ENCODE assay signal across 18 cellular contexts in the genomic region with DNA sequence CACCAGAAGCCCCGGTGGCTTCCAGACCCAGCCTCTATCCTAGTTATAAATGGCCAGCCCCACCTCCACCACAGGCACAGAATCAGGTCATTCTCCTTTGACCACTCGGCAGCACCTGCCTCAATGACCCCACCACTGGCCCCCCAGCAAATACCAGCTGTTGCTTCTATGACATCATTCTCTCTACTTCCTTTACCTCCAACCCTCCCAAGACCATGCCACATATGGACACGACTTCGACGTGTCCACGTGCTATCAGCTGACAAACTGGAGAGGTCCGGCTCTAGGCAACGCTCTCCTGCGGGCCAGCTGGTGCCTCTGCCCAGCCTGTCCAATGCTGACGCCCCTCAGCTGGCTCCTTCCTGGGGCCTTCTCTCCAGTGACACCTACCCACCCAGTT. TPM values are rescaled to one million over a fixed set of nuclear protein-coding genes. Genes with fewer than 3 reads are reported as not detected.
DNase-seq lines count a peak whose midpoint lies in the region; ATAC-seq and TF ChIP-seq lines count a peak whose summit lies in the region.
"Had no signal": no experiment of that assay in that cellular context is flagged by ENCODE, and none has a peak within 500 bp of the region (broad histone marks: within the 10 kb centered on the region; RNA-seq: fewer than 3 reads in every experiment).

No MANE protein-coding gene starts in this region.

- DNase-seq in MCF 10A (ENCODE audit: unreplicated experiment) (no peak), breast epithelium (ENCODE audit: low spot score in 2 of 2) (no peak), glutamatergic neuron (no peak), type B pancreatic cell (ENCODE audit: extremely low spot score, unreplicated experiment) (no peak), putamen (ENCODE audit: low spot score) (no peak)
- no peak for DNase-seq in activated CD8-positive, alpha-beta T cell treated with anti-CD3 and anti-CD28 coated beads for 36 hours
- DNase-seq: activated CD4-positive, alpha-beta T cell treated with anti-CD3 and anti-CD28 coated beads, Interleukin-2, amount 50 U/mL, for 1 hour; brain microvascular endothelial cell; Calu3; Kasumi-1; left cardiac atrium; mucosa of descending colon; NCI-H146; SHP77 treated with DMSO at 0.1 percent for 48 hours; stomach had no signal

- no peak overlapping the region for H3K4me3 Mint-ChIP-seq in MCF 10A (ENCODE audit: unreplicated experiment)
- H3K4me3 Mint-ChIP-seq in activated CD8-positive, alpha-beta T cell treated with anti-CD3 and anti-CD28 coated beads for 36 hours, result no peak overlapping the region
- no peak overlapping the region for H3K4me3 Mint-ChIP-seq in glutamatergic neuron (ENCODE audit: unreplicated experiment)
- no peak overlapping the region for H3K4me3 Mint-ChIP-seq in type B pancreatic cell

- H3K4me3 ChIP-seq in breast epithelium, result no peak overlapping the region
- H3K4me3 ChIP-seq: dorsolateral prefrontal cortex, mucosa of descending colon, stomach had no signal

- peak overlapping the region in 1 of 2 donors; percentile 11 for H3K27ac ChIP-seq in breast epithelium
- H3K27ac ChIP-seq: stomach had no signal

- H3K9me3 ChIP-seq in breast epithelium, result no peaks in the 10 kb centered on the region
- H3K9me3 ChIP-seq: mucosa of descending colon, stomach had no signal

- H3K9me3 Mint-ChIP-seq in MCF 10A (ENCODE audit: unreplicated experiment) (no peaks in the 10 kb centered on the region), glutamatergic neuron (ENCODE audit: unreplicated experiment) (peaks cover 2% of the 10 kb centered on the region), type B pancreatic cell (no peaks in the 10 kb centered on the region)
- H3K9me3 Mint-ChIP-seq in activated CD8-positive, alpha-beta T cell treated with anti-CD3 and anti-CD28 coated beads for 36 hours, result no peaks in the 10 kb centered on the region

- H3K27ac Mint-ChIP-seq in MCF 10A (ENCODE audit: low read depth, unreplicated experiment) (peak overlapping the region; percentile 67), glutamatergic neuron (ENCODE audit: unreplicated experiment) (peak overlapping the region; percentile 8), type B pancreatic cell (peak overlapping the region; percentile 54)
- H3K27ac Mint-ChIP-seq in activated CD8-positive, alpha-beta T cell treated with anti-CD3 and anti-CD28 coated beads for 36 hours, result peak overlapping the region; percentile 0

- H3K36me3 ChIP-seq in breast epithelium, result no peaks in the 10 kb centered on the region

- CTCF ChIA-PET in MCF 10A (lab: Yijun Ruan, JAX), result interaction anchor here (2.0 kb wide), 1 partner anchor 14 kb away, joined by 6 read pairs; no protein-coding TSS in a partner anchor
- CTCF ChIA-PET in activated CD8-positive, alpha-beta T cell treated with anti-CD3 and anti-CD28 coated beads for 36 hours (lab: Charles Lee), result interaction anchor here (1.3 kb wide), 1 partner anchor 68 kb away, joined by 5 read pairs; no protein-coding TSS in a partner anchor

- intact Hi-C loops in MCF 10A (cut with micrococcal nuclease) (no loop called here), breast epithelium (cut with DNase I; ENCODE audit: low total_unique reads) (no loop called here)
- intact Hi-C loops in activated CD8-positive, alpha-beta T cell treated with anti-CD3 and anti-CD28 coated beads for 36 hours (cut with micrococcal nuclease), result no loop called here

- ATAC-seq in activated CD8-positive, alpha-beta T cell treated with anti-CD3 and anti-CD28 coated beads for 36 hours, result no peak
- ATAC-seq in HG03521 (IDR thresholded peaks at IDR 0.05; ENCODE audit: unreplicated experiment), result no peak
- ATAC-seq in GM21825 (IDR thresholded peaks at IDR 0.05; ENCODE audit: unreplicated experiment), result no peak

- peaks cover 79% of the 10 kb centered on the region for H3K36me3 Mint-ChIP-seq in MCF 10A (ENCODE audit: insufficient read depth, unreplicated experiment)
- H3K36me3 Mint-ChIP-seq in activated CD8-positive, alpha-beta T cell treated with anti-CD3 and anti-CD28 coated beads for 36 hours (ENCODE audit: low read depth), result peaks cover 71% of the 10 kb centered on the region
- no peaks in the 10 kb centered on the region for H3K36me3 Mint-ChIP-seq in glutamatergic neuron (ENCODE audit: unreplicated experiment)
- H3K36me3 Mint-ChIP-seq in type B pancreatic cell, result peaks cover 17% of the 10 kb centered on the region

- peaks cover 26% of the 10 kb centered on the region for H3K4me1 Mint-ChIP-seq in MCF 10A (ENCODE audit: insufficient read depth, unreplicated experiment)
- H3K4me1 Mint-ChIP-seq in activated CD8-positive, alpha-beta T cell treated with anti-CD3 and anti-CD28 coated beads for 36 hours (ENCODE audit: low read depth), result peaks cover 10% of the 10 kb centered on the region
- no peaks in the 10 kb centered on the region for H3K4me1 Mint-ChIP-seq in glutamatergic neuron (ENCODE audit: low read depth, unreplicated experiment)
- H3K4me1 Mint-ChIP-seq in type B pancreatic cell (ENCODE audit: unreplicated experiment), result peaks cover 8% of the 10 kb centered on the region

- TF ChIP-seq CTCF in MCF 10A (IDR thresholded peaks at IDR 0.05; ENCODE audit: unreplicated experiment) (no peak), breast epithelium (IDR thresholded peaks at IDR 0.05) (no peak), glutamatergic neuron (IDR thresholded peaks at IDR 0.05; ENCODE audit: partially characterized antibody, unreplicated experiment) (no peak), type B pancreatic cell (conservative IDR thresholded peaks at IDR 0.05) (no peak)
- no peak for TF ChIP-seq CTCF in activated CD8-positive, alpha-beta T cell treated with anti-CD3 and anti-CD28 coated beads for 36 hours (IDR thresholded peaks at IDR 0.05)

- no peaks in the 10 kb centered on the region for H3K27me3 ChIP-seq in breast epithelium
- H3K27me3 ChIP-seq: brain microvascular endothelial cell, dorsolateral prefrontal cortex, stomach had no signal

- POLR2A ChIA-PET in MCF 10A (lab: Yijun Ruan, JAX), result interaction anchor here (0.6 to 3.0 kb wide), 9 partner anchors 13 to 200 kb away, joined by 3 to 21 read pairs (median 8); partner anchors contain the start of genes ARHGDIA and P4HB
- POLR2A ChIA-PET in activated CD8-positive, alpha-beta T cell treated with anti-CD3 and anti-CD28 coated beads for 36 hours (lab: Charles Lee), result interaction anchor here (1.7 to 5.6 kb wide), 4 partner anchors 9 to 23 kb away, joined by 10 to 73 read pairs (median 12); partner anchors contain the start of genes ARHGDIA and P4HB

- H3K4me1 ChIP-seq in breast epithelium, result peaks cover 2 to 6% of the 10 kb centered on the region in 2 donors

- no peaks in the 10 kb centered on the region for H3K27me3 Mint-ChIP-seq in MCF 10A (ENCODE audit: insufficient read depth, unreplicated experiment)
- no peaks in the 10 kb centered on the region for H3K27me3 Mint-ChIP-seq in activated CD8-positive, alpha-beta T cell treated with anti-CD3 and anti-CD28 coated beads for 36 hours
- peaks cover 7% of the 10 kb centered on the region for H3K27me3 Mint-ChIP-seq in glutamatergic neuron (ENCODE audit: unreplicated experiment)
- H3K27me3 Mint-ChIP-seq in type B pancreatic cell, result no peaks in the 10 kb centered on the region

- BruUV-seq in MCF 10A (replicated peaks; lab: Mats Ljungman, UMichigan), result no TSS peak

- no peak for TF ChIP-seq POLR2A in breast epithelium (IDR thresholded peaks at IDR 0.05)

RNA-seq across cellular contexts. Expression of gene ALYREF, which starts 5.9 kb away (rescaled TPM):
- 114 and 115 TPM in 2 replicates for total RNA-seq in MCF 10A (2022)
- total RNA-seq in breast epithelium, result 10 to 100 TPM; 37.4 to 69.5 (median 50.9) TPM
- 100 to 1,000 TPM; 241 TPM for total RNA-seq in activated CD8-positive, alpha-beta T cell treated with anti-CD3 and anti-CD28 coated beads for 36 hours
- total RNA-seq in glutamatergic neuron (ENCODE audit: unreplicated experiment), result 80.6 TPM
- total RNA-seq in type B pancreatic cell (ENCODE audit: low replicate concordance), result 102 and 124 TPM in 2 replicates

RNA-seq across cellular contexts. Expression of gene ANAPC11, which starts 6.1 kb away (rescaled TPM):
- total RNA-seq in MCF 10A (2022) (144 and 151 TPM in 2 replicates), breast epithelium (100 to 1,000 TPM in 2 of 3 donors, 10 to 100 TPM in 1; 99.7 to 127 (median 117) TPM), glutamatergic neuron (ENCODE audit: unreplicated experiment) (118 TPM), type B pancreatic cell (ENCODE audit: low replicate concordance) (136 and 140 TPM in 2 replicates)
- 100 to 1,000 TPM; 122 to 130 TPM for total RNA-seq in activated CD8-positive, alpha-beta T cell treated with anti-CD3 and anti-CD28 coated beads for 36 hours

RNA-seq across cellular contexts. Expression of gene ARHGDIA, which starts 14.3 kb away (rescaled TPM):
- total RNA-seq in MCF 10A (2022) (271 and 324 TPM in 2 replicates), breast epithelium (100 to 1,000 TPM in 2 of 3 donors, 10 to 100 TPM in 1; 67.0 to 135 (median 124) TPM), glutamatergic neuron (ENCODE audit: unreplicated experiment) (432 TPM), type B pancreatic cell (ENCODE audit: low replicate concordance) (250 and 264 TPM in 2 replicates)
- total RNA-seq in activated CD8-positive, alpha-beta T cell treated with anti-CD3 and anti-CD28 coated beads for 36 hours, result 100 to 1,000 TPM; 450 to 470 TPM

RNA-seq across cellular contexts. Expression of gene NPB, which starts 16.6 kb away (rescaled TPM):
- total RNA-seq in MCF 10A (2022) (0.28 TPM in 1 of 2 replicates, not detected in the other), breast epithelium (1 to 10 TPM in 1 of 3 donors, not detected in 2; 2.0 TPM), glutamatergic neuron (ENCODE audit: unreplicated experiment) (0.96 TPM), type B pancreatic cell (ENCODE audit: low replicate concordance) (0.64 and 2.5 TPM in 2 replicates)
- total RNA-seq in activated CD8-positive, alpha-beta T cell treated with anti-CD3 and anti-CD28 coated beads for 36 hours, result under 1 TPM in 1 of 2 experiments, not detected in 1; 0.18 TPM

RNA-seq across cellular contexts. Expression of gene P4HB, which starts 25.1 kb away (rescaled TPM):
- total RNA-seq in MCF 10A (2022) (894 and 1,111 TPM in 2 replicates), breast epithelium (100 to 1,000 TPM; 374 to 475 (median 466) TPM), glutamatergic neuron (ENCODE audit: unreplicated experiment) (259 TPM), type B pancreatic cell (ENCODE audit: low replicate concordance) (555 and 815 TPM in 2 replicates)
- total RNA-seq in activated CD8-positive, alpha-beta T cell treated with anti-CD3 and anti-CD28 coated beads for 36 hours, result 100 to 1,000 TPM; 408 to 434 TPM

Comparison
In these comparisons a context has a peak if more than half of its experiments do, and no peak if none do; other contexts are left out.
1. H3K27ac Mint-ChIP-seq: peak in every context shown above with its lines; median percentile 67 in MCF 10A; 54 in type B pancreatic cell; 8 in glutamatergic neuron; 0 in activated CD8-positive, alpha-beta T cell treated with anti-CD3 and anti-CD28 coated beads for 36 hours.